Comparison of ENCODE assay signal across 8 cellular contexts in genomic region chr1:28736450-28737244, GRCh38. TPM values are rescaled to one million over a fixed set of nuclear protein-coding genes. Genes with fewer than 3 reads are reported as not detected.
A peak's percentile ranks its signal among the peaks of the same experiment; 100 is the strongest.
DNase-seq lines count a peak whose midpoint lies in the region; ATAC-seq, FAIRE-seq and TF ChIP-seq lines count a peak whose summit lies in the region.

Gene YTHDF2 (plus strand): TSS chr1:28736940. CDS start chr1:28737121, 181 bp downstream.

- H3K27ac Mint-ChIP-seq in progenitor cell of endocrine pancreas, result peak within 1 kb of the TSS; percentile 100

- peaks cover 20% of the 10 kb centered on the region for H3K36me3 Mint-ChIP-seq in progenitor cell of endocrine pancreas (ENCODE audit: insufficient read depth)

- peak; percentile 79 for TF ChIP-seq POLR2A in GM12891 (IDR thresholded peaks at IDR 0.05; ENCODE audit: low read depth, low read length)

- FAIRE-seq in GM12891 (lab: Jason Lieb, UNC), result peak; percentile 94

- H3K27me3 Mint-ChIP-seq in progenitor cell of endocrine pancreas, result no peaks in the 10 kb centered on the region

- peak; percentile 95 for TF ChIP-seq CTCF in progenitor cell of endocrine pancreas (IDR thresholded peaks at IDR 0.05; ENCODE audit: unreplicated experiment)

- H3K4me3 Mint-ChIP-seq in progenitor cell of endocrine pancreas (ENCODE audit: low read depth), result peak within 1 kb of the TSS; percentile 100

- H3K9me3 Mint-ChIP-seq in progenitor cell of endocrine pancreas (ENCODE audit: low read depth), result no peaks in the 10 kb centered on the region

- intact Hi-C loops in left cardiac atrium (cut with DNase I), result loop anchor here in 1 of 2 donors (2.0 kb wide), 1 partner anchor 94 kb away; the partner anchor contains the start of gene TAF12

- peaks cover 37% of the 10 kb centered on the region for H3K4me1 Mint-ChIP-seq in progenitor cell of endocrine pancreas (ENCODE audit: low read depth)

- ATAC-seq in HG02852 (IDR thresholded peaks at IDR 0.05; ENCODE audit: unreplicated experiment), result peak; percentile 81
- peak; percentile 99 for ATAC-seq in left cardiac atrium

- peak; percentile 88 for DNase-seq in GM12891 (ENCODE audit: insufficient read length, low spot score)
- peak; percentile 93 for DNase-seq in NCI-H146 (lab: John Stamatoyannopoulos, UW)
- DNase-seq in T-helper 1 cell, result peak; percentile 94 to 99 (median 96)
- peak; percentile 93 for DNase-seq in amniotic epithelial cell (ENCODE audit: low read depth)
- peak; percentile 99 for DNase-seq in left cardiac atrium
- DNase-seq in progenitor cell of endocrine pancreas (ENCODE audit: low spot score, unreplicated experiment), result peak; percentile 99
- peak; percentile 98 for DNase-seq in ureter (ENCODE audit: low spot score)

TF ChIP-seq in GM12891, 5 proteins besides CTCF, POLR2A, EP300 and RAD21:
- no peak for TF ChIP-seq POU2F2 (IDR thresholded peaks at IDR 0.05; ENCODE audit: low read depth, low read length)
- peak; percentile 3 for TF ChIP-seq PAX5 (IDR thresholded peaks at IDR 0.05; ENCODE audit: insufficient read depth, low read length, severe bottlenecking)
- TF ChIP-seq SPI1 (IDR thresholded peaks at IDR 0.05; ENCODE audit: low read depth, low read length), result no peak
- TF ChIP-seq TAF1 (IDR thresholded peaks at IDR 0.05; ENCODE audit: low read depth, low read length), result peak; percentile 67; the same call in 1 of the 2 replicates
- peak; percentile 78 for TF ChIP-seq POLR2AphosphoS5 (IDR thresholded peaks at IDR 0.05; ENCODE audit: low read depth, low read length)

RNA-seq across cellular contexts. Expression of gene YTHDF2, which starts in this region (rescaled TPM):
- 44.8 TPM for polyA plus RNA-seq in GM12891 (2012; ENCODE audit: low read depth, missing spikeins)
- total RNA-seq in left cardiac atrium (10 to 100 TPM; 30.0 to 44.4 TPM), progenitor cell of endocrine pancreas (133 and 135 TPM in 2 replicates), ureter (115 TPM)

Comparison
In these comparisons a context has a peak if more than half of its experiments do, and no peak if none do; other contexts are left out.
1. Peak in every context shown above with its lines: DNase-seq and ATAC-seq.